ENCODE assay signal across 8 cellular contexts in genomic region chr11:118353084-118353710, GRCh38. TPM values are rescaled to one million over a fixed set of nuclear protein-coding genes. Genes with fewer than 3 reads are reported as not detected.
DNase-seq lines count a peak whose midpoint lies in the region; ATAC-seq and TF ChIP-seq lines count a peak whose summit lies in the region.

No MANE protein-coding gene starts in this region.

- POLR2A ChIA-PET in A673 (lab: Charles Lee; ENCODE audit: low non-redundant PET), result no interaction called here
- POLR2A ChIA-PET in WTC11 (lab: Charles Lee), result no interaction called here

- no peak for TF ChIP-seq EP300 in tibial nerve (IDR thresholded peaks at IDR 0.05)

- H3K4me3 Mint-ChIP-seq in WTC11, result no peak overlapping the region

- H3K9ac ChIP-seq in SU-DHL-6 (ENCODE audit: low read length), result no peak overlapping the region

- H3K4me3 ChIP-seq in A673 (ENCODE audit: low read depth, low read length, poor library complexity, severe bottlenecking) (no peak overlapping the region), SU-DHL-6 (ENCODE audit: insufficient read depth, low read length, poor library complexity, severe bottlenecking) (no peak overlapping the region), fibroblast of the aortic adventitia (ENCODE audit: low read depth, low read length) (no peak overlapping the region), tibial nerve (no peak overlapping the region), right cardiac atrium (ENCODE audit: low read length) (no peak overlapping the region)

- no peaks in the 10 kb centered on the region for H3K79me2 ChIP-seq in SU-DHL-6 (ENCODE audit: insufficient read depth, low read length)

- H3K4me2 ChIP-seq in SU-DHL-6 (ENCODE audit: low read depth, low read length, poor library complexity, severe bottlenecking), result peak overlapping the region; percentile 20

- intact Hi-C loops in A673 (cut with micrococcal nuclease; ENCODE audit: unreplicated experiment) (loop anchor here (5.0 kb wide), 1 partner anchor 206 kb away; no protein-coding TSS in a partner anchor), right cardiac atrium (cut with DNase I) (loop anchor here in 3 of 4 donors (5.0 to 10.0 kb wide), 2 partner anchors 156 to 208 kb away; no protein-coding TSS in a partner anchor)

- TF ChIP-seq POLR2A in tibial nerve (IDR thresholded peaks at IDR 0.05), result no peak

- H3K4me1 Mint-ChIP-seq in WTC11, result peaks cover 6% of the 10 kb centered on the region; the same call in 1 of the 2 replicates

- CTCF ChIA-PET in A673 (lab: Charles Lee) (no interaction called here), WTC11 (lab: Charles Lee) (interaction anchor here (0.7 to 1.6 kb wide), 4 partner anchors 58 to 204 kb away, joined by 4 to 5 read pairs (median 4); no protein-coding TSS in a partner anchor)

- BruUV-seq in A673 (replicated peaks; lab: Mats Ljungman, UMichigan), result no TSS peak

- peaks cover 5% of the 10 kb centered on the region; the same call in 1 of the 2 replicates for H3F3A ChIP-seq in SU-DHL-6 (ENCODE audit: insufficient read depth)

- H3K36me3 ChIP-seq in A673 (ENCODE audit: insufficient read depth, low read length, poor library complexity, severe bottlenecking) (no peaks in the 10 kb centered on the region), SU-DHL-6 (ENCODE audit: low read length) (no peaks in the 10 kb centered on the region), tibial nerve (no peaks in the 10 kb centered on the region)

- no peaks in the 10 kb centered on the region for H3K9me3 ChIP-seq in A673 (ENCODE audit: low read depth, low read length, poor library complexity, severe bottlenecking)
- no peaks in the 10 kb centered on the region for H3K9me3 ChIP-seq in SU-DHL-6 (ENCODE audit: insufficient read depth, low read length)
- no peaks in the 10 kb centered on the region for H3K9me3 ChIP-seq in tibial nerve
- no peaks in the 10 kb centered on the region for H3K9me3 ChIP-seq in right cardiac atrium (ENCODE audit: control insufficient read depth, low read length)

- H3K4me1 ChIP-seq in A673 (ENCODE audit: insufficient read depth, low read length, poor library complexity, severe bottlenecking), result no peaks in the 10 kb centered on the region
- H3K4me1 ChIP-seq in tibial nerve, result no peaks in the 10 kb centered on the region
- no peaks in the 10 kb centered on the region for H3K4me1 ChIP-seq in right cardiac atrium (ENCODE audit: control insufficient read depth, insufficient read depth, low read length)

- TF ChIP-seq CTCF in A673 (conservative IDR thresholded peaks at IDR 0.05; ENCODE audit: low read depth, low read length) (peak; percentile 74), GM10266 (IDR thresholded peaks at IDR 0.05; ENCODE audit: control insufficient read depth, insufficient read depth, low read depth, missing control alignments) (peak; percentile 43), SU-DHL-6 (IDR thresholded peaks at IDR 0.05; ENCODE audit: insufficient read depth, low read length, poor library complexity, severe bottlenecking) (peak; percentile 42), fibroblast of the aortic adventitia (IDR thresholded peaks at IDR 0.05; ENCODE audit: insufficient read depth, low read length) (peak; percentile 55), tibial nerve (IDR thresholded peaks at IDR 0.05) (peak; percentile 28 to 64 (median 49)), WTC11 (IDR thresholded peaks at IDR 0.05) (no peak)

- no peak overlapping the region for H2AFZ ChIP-seq in SU-DHL-6 (ENCODE audit: low read depth, low read length, severe bottlenecking)

- H3K27me3 ChIP-seq in A673 (replicated peaks; ENCODE audit: insufficient read depth, low read depth, low read length, poor library complexity) (peaks cover 33% of the 10 kb centered on the region), SU-DHL-6 (ENCODE audit: low read length) (no peaks in the 10 kb centered on the region), tibial nerve (peaks cover 0 to 2% of the 10 kb centered on the region in 2 donors), right cardiac atrium (ENCODE audit: control insufficient read depth, insufficient read depth) (peaks cover 2% of the 10 kb centered on the region)

- H4K20me1 ChIP-seq in SU-DHL-6 (ENCODE audit: low read depth, low read length), result no peaks in the 10 kb centered on the region

- no peak overlapping the region for H3K27ac Mint-ChIP-seq in WTC11

- H3K27me3 Mint-ChIP-seq in WTC11 (ENCODE audit: low read depth), result peaks cover 31% of the 10 kb centered on the region

- no peak for ATAC-seq in WTC11
- no peak for ATAC-seq in HG03354 (IDR thresholded peaks at IDR 0.05; ENCODE audit: poor library complexity, severe bottlenecking, unreplicated experiment)
- ATAC-seq in right cardiac atrium, result no peak

- no peak overlapping the region for H3K27ac ChIP-seq in A673 (ENCODE audit: low read depth, low read length, poor library complexity, severe bottlenecking)
- no peak overlapping the region for H3K27ac ChIP-seq in SU-DHL-6 (ENCODE audit: low read depth, low read length)
- no peak overlapping the region for H3K27ac ChIP-seq in tibial nerve
- H3K27ac ChIP-seq in right cardiac atrium (ENCODE audit: low read length), result no peak overlapping the region

- no peaks in the 10 kb centered on the region for H3K36me3 Mint-ChIP-seq in WTC11

- DNase-seq in A673 (ENCODE audit: low spot score) (peak; percentile 46), GM10266 (ENCODE audit: extremely low spot score) (no peak), fibroblast of the aortic adventitia (ENCODE audit: low read depth) (peak; percentile 49), tibial nerve (ENCODE audit: low spot score in 2 of 2) (no peak), WTC11 (ENCODE audit: low spot score) (no peak), right cardiac atrium (no peak)

- WGBS in tibial nerve, 2 donors, result 9 to 12% methylated on average over 6 of the region's 6 CpGs
- WGBS in right cardiac atrium, result 11% methylated on average over 6 of the region's 6 CpGs

- no peaks in the 10 kb centered on the region for H3K9me2 ChIP-seq in SU-DHL-6 (replicated peaks; ENCODE audit: insufficient read depth, low read length)

- H3K9me3 Mint-ChIP-seq in WTC11, result no peaks in the 10 kb centered on the region

TF ChIP-seq in WTC11, 78 proteins besides CTCF, POLR2A, EP300 and RAD21 (continues in another document):
- TF ChIP-seq, protein P1, sequence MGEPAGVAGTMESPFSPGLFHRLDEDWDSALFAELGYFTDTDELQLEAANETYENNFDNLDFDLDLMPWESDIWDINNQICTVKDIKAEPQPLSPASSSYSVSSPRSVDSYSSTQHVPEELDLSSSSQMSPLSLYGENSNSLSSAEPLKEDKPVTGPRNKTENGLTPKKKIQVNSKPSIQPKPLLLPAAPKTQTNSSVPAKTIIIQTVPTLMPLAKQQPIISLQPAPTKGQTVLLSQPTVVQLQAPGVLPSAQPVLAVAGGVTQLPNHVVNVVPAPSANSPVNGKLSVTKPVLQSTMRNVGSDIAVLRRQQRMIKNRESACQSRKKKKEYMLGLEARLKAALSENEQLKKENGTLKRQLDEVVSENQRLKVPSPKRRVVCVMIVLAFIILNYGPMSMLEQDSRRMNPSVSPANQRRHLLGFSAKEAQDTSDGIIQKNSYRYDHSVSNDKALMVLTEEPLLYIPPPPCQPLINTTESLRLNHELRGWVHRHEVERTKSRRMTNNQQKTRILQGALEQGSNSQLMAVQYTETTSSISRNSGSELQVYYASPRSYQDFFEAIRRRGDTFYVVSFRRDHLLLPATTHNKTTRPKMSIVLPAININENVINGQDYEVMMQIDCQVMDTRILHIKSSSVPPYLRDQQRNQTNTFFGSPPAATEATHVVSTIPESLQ (CRISPR knock-in tag; IDR thresholded peaks at IDR 0.05), result no peak
- no peak for TF ChIP-seq NR1H2 (CRISPR knock-in tag; IDR thresholded peaks at IDR 0.05)
- no peak for TF ChIP-seq ELF4 (CRISPR knock-in tag; IDR thresholded peaks at IDR 0.05; ENCODE audit: low read depth)
- no peak for TF ChIP-seq NFE2L1 (CRISPR knock-in tag; IDR thresholded peaks at IDR 0.05)

RNA-seq across cellular contexts. Expression of gene UBE4A, which starts 6.2 kb away (rescaled TPM):
- total RNA-seq in A673 (2021) (52.0 and 54.2 TPM in 2 replicates), fibroblast of the aortic adventitia (ENCODE audit: low replicate concordance) (25.7 and 74.8 TPM in 2 replicates), tibial nerve (10 to 100 TPM; 38.4 to 48.5 (median 41.4) TPM), WTC11 (2021) (28.9 to 31.7 TPM (median 31.0 TPM) in 3 replicates), right cardiac atrium (10 to 100 TPM; 40.7 to 45.8 (median 43.6) TPM)
- polyA plus RNA-seq in right cardiac atrium, result 15.9 TPM

RNA-seq across cellular contexts. Expression of gene CD3G, which starts 9.1 kb away (rescaled TPM):
- total RNA-seq in A673 (2021), result not detected in 2 replicates
- not detected in 2 replicates for total RNA-seq in fibroblast of the aortic adventitia (ENCODE audit: low replicate concordance)
- total RNA-seq in tibial nerve, result 1 to 10 TPM in 2 of 4 donors, under 1 TPM in 1, not detected in 1; 0.44 to 1.5 (median 1.4) TPM
- 0.20 to 0.27 TPM (median 0.23 TPM) in 3 replicates for total RNA-seq in WTC11 (2021)
- 1 to 10 TPM in 1 of 4 donors, under 1 TPM in 3; 0.17 to 1.2 (median 0.49) TPM for total RNA-seq in right cardiac atrium
- polyA plus RNA-seq in right cardiac atrium, result 0.02 TPM

RNA-seq across cellular contexts. Expression of gene CD3D, which starts 10.7 kb away (rescaled TPM):
- total RNA-seq in A673 (2021) (not detected in 2 replicates), fibroblast of the aortic adventitia (ENCODE audit: low replicate concordance) (not detected in 2 replicates), tibial nerve (1 to 10 TPM in 1 of 4 donors, not detected in 3; 1.1 TPM), WTC11 (2021) (0.33 to 1.3 TPM (median 0.89 TPM) in 3 replicates), right cardiac atrium (1 to 10 TPM in 2 of 4 donors, under 1 TPM in 2; 0.29 to 1.9 (median 0.86) TPM)
- 0.27 TPM for polyA plus RNA-seq in right cardiac atrium

RNA-seq across cellular contexts. Expression of gene ATP5MG, which starts 48.2 kb away (rescaled TPM):
- total RNA-seq in A673 (2021) (303 and 334 TPM in 2 replicates), fibroblast of the aortic adventitia (ENCODE audit: low replicate concordance) (55.2 and 72.8 TPM in 2 replicates), tibial nerve (10 to 100 TPM; 22.4 to 51.5 (median 34.4) TPM), WTC11 (2021) (236 to 251 TPM (median 239 TPM) in 3 replicates), right cardiac atrium (100 to 1,000 TPM; 500 to 709 (median 601) TPM)
- polyA plus RNA-seq in right cardiac atrium, result 666 TPM

RNA-seq across cellular contexts. Expression of gene CD3E, which starts 48.7 kb away (rescaled TPM):
- total RNA-seq in A673 (2021) (not detected in 2 replicates), fibroblast of the aortic adventitia (ENCODE audit: low replicate concordance) (not detected in 2 replicates), tibial nerve (1 to 10 TPM in 1 of 4 donors, under 1 TPM in 2, not detected in 1; 0.78 to 3.6 (median 0.90) TPM), WTC11 (2021) (0.85 to 1.0 TPM (median 0.87 TPM) in 3 replicates), right cardiac atrium (1 to 10 TPM in 2 of 4 donors, under 1 TPM in 2; 0.59 to 2.2 (median 1.0) TPM)
- 0.50 TPM for polyA plus RNA-seq in right cardiac atrium

Comparison
In these comparisons a context has a peak if more than half of its experiments do, and no peak if none do; other contexts are left out.
1. DNase-seq: peak in A673 (single experiment) and fibroblast of the aortic adventitia (single experiment); none in GM10266 (single experiment), tibial nerve (0 of 2), WTC11 (single experiment) and right cardiac atrium (0 of 3).